Comparison of ENCODE assay signal across 27 cellular contexts in genomic region chr1:190126728-190127127, GRCh38.
"Had no signal": no experiment of that assay in that cellular context is flagged by ENCODE, and none has a peak within 500 bp of the region (broad histone marks: within the 10 kb centered on the region; RNA-seq: fewer than 3 reads in every experiment).

No MANE protein-coding gene starts in this region.

- H3K4me3 Mint-ChIP-seq: naive thymus-derived CD4-positive, alpha-beta T cell; nephron; neural crest cell; stimulated activated naive CD8-positive, alpha-beta T cell treated with anti-CD3 and anti-CD28 coated beads, Interleukin-15, Interleukin-2, amounts not matched to agents 100 ng/mL and 50 ng/mL, for 24 hours had no signal

- H3K27ac ChIP-seq: left ventricle myocardium inferior, pancreas, prostate gland, skin epidermis, suprapubic skin, thoracic aorta, tibial artery, upper lobe of right lung had no signal

- H3K27me3 Mint-ChIP-seq: naive thymus-derived CD4-positive, alpha-beta T cell; stimulated activated naive CD8-positive, alpha-beta T cell treated with anti-CD3 and anti-CD28 coated beads, Interleukin-15, Interleukin-2, amounts not matched to agents 100 ng/mL and 50 ng/mL, for 24 hours had no signal

- H3K4me3 ChIP-seq: left ventricle myocardium inferior, lung, mucosa of descending colon, pancreas, prostate gland, skin epidermis, suprapubic skin, thoracic aorta, tibial artery, upper lobe of right lung had no signal

- H3K27ac Mint-ChIP-seq: naive thymus-derived CD4-positive, alpha-beta T cell; nephron; stimulated activated naive CD8-positive, alpha-beta T cell treated with anti-CD3 and anti-CD28 coated beads, Interleukin-15, Interleukin-2, amounts not matched to agents 100 ng/mL and 50 ng/mL, for 24 hours had no signal

- H3K4me1 Mint-ChIP-seq: naive thymus-derived CD4-positive, alpha-beta T cell; nephron; neural crest cell had no signal

- H3K9me3 Mint-ChIP-seq: nephron, neural crest cell had no signal

- DNase-seq: islet precursor cell; left ventricle myocardium inferior; mesendoderm; midbrain; mucosa of descending colon; naive thymus-derived CD4-positive, alpha-beta T cell; nucleus accumbens; pancreas; posterior cingulate gyrus; retina; right cardiac atrium; stimulated activated CD4-positive, alpha-beta T cell treated with anti-CD3 and anti-CD28 coated beads, Interleukin-12 subunit alpha, Interleukin-12 subunit beta, amount 100 ng/mL, for 4 hours; stimulated activated CD4-positive, alpha-beta T cell treated with anti-CD3 and anti-CD28 coated beads, Interleukin-15, amount 100 ng/mL, for 24 hours; stimulated activated CD4-positive, alpha-beta T cell treated with anti-CD3 and anti-CD28 coated beads, Interleukin-2, amount 100 ng/mL, for 24 hours; stimulated activated CD4-positive, alpha-beta T cell treated with anti-CD3 and anti-CD28 coated beads, Interleukin-4, amount 100 ng/mL, for 1 hour; stimulated activated naive CD4-positive, alpha-beta T cell; tibial artery; trophoblast cell; upper lobe of right lung had no signal

- H3K36me3 Mint-ChIP-seq: naive thymus-derived CD4-positive, alpha-beta T cell had no signal
